Comparison of ENCODE assay signal across 1 cellular context in genomic region chr19:15122331-15123030, GRCh38.
TF ChIP-seq lines count a peak whose summit lies in the region.

No MANE protein-coding gene starts in this region.

TF ChIP-seq in HepG2, 621 proteins besides CTCF, POLR2A, EP300 and RAD21:
- TF ChIP-seq RBFOX2 (IDR thresholded peaks at IDR 0.05; ENCODE audit: low read depth, low read length) (peak; percentile 36; the same call in 1 of the 2 replicates), ZNF800 (CRISPR knock-in tag; IDR thresholded peaks at IDR 0.05) (no peak), HNRNPK (IDR thresholded peaks at IDR 0.05; ENCODE audit: low read depth, low read length, poor library complexity, severe bottlenecking) (peak; percentile 25), ZMYM3 (CRISPR knock-in tag; IDR thresholded peaks at IDR 0.05) (0 out of 2 replicates have a peak, but pooled peaks have one; percentile 39), STAG1 (CRISPR knock-in tag; IDR thresholded peaks at IDR 0.05) (no peak)
